15 cellular contexts compared by ENCODE assay signal in genomic region chr7:51236470-51237127, GRCh38.
DNase-seq lines count a peak whose midpoint lies in the region; ATAC-seq and TF ChIP-seq lines count a peak whose summit lies in the region.
"Had no signal": no experiment of that assay in that cellular context is flagged by ENCODE, and none has a peak within 500 bp of the region (broad histone marks: within the 10 kb centered on the region; RNA-seq: fewer than 3 reads in every experiment).

No MANE protein-coding gene starts in this region.

- no peak overlapping the region for H2AFZ ChIP-seq in parathyroid adenoma
- H2AFZ ChIP-seq: GM23248 had no signal

- peaks cover 45% of the 10 kb centered on the region for H3K79me2 ChIP-seq in parathyroid adenoma

- peaks cover 54% of the 10 kb centered on the region for H3K4me1 ChIP-seq in parathyroid adenoma
- H3K4me1 ChIP-seq in upper lobe of right lung = no peaks in the 10 kb centered on the region
- H3K4me1 ChIP-seq: BLaER1 treated with 17β-estradiol and CSF1 and Interleukin-3, amounts not matched to agents 10 nM and 100 nM; HAP-1 had no signal

- no peak overlapping the region for H3K9ac ChIP-seq in parathyroid adenoma
- H3K9ac ChIP-seq: BLaER1 treated with 17β-estradiol and CSF1 and Interleukin-3, amounts not matched to agents 10 nM and 100 nM; GM23248 had no signal

- no peak for ATAC-seq in activated CD8-positive, alpha-beta memory T cell treated with anti-CD3 and anti-CD28 coated beads, Interleukin-2, amount 10 ng/mL, durations not matched to agents 7 days and 5 days
- peak; percentile 51 for ATAC-seq in upper lobe of right lung
- ATAC-seq: HepG2 had no signal

- H3K27ac Mint-ChIP-seq in activated CD8-positive, alpha-beta memory T cell treated with anti-CD3 and anti-CD28 coated beads, Interleukin-2, amount 10 ng/mL, durations not matched to agents 7 days and 5 days = no peak overlapping the region
- H3K27ac Mint-ChIP-seq: CD4-positive, CD25-positive, alpha-beta regulatory T cell had no signal

- H3K4me3 ChIP-seq in parathyroid adenoma (ENCODE audit: low read depth, low read length) (no peak overlapping the region), upper lobe of right lung (no peak overlapping the region)
- H3K4me3 ChIP-seq: BLaER1 treated with 17β-estradiol and CSF1 and Interleukin-3, amounts not matched to agents 10 nM and 100 nM; GM23248; HAP-1 had no signal

- DNase-seq in activated CD8-positive, alpha-beta memory T cell treated with anti-CD3 and anti-CD28 coated beads, Interleukin-2, amount 10 ng/mL, durations not matched to agents 7 days and 5 days = peak; percentile 36
- no peak for DNase-seq in activated CD8-positive, alpha-beta memory T cell treated with anti-CD3 and anti-CD28 coated beads, Interleukin-2, amount 50 U/mL, for 4 hours
- DNase-seq in islet precursor cell = peak; percentile 35
- DNase-seq in upper lobe of right lung = no peak
- DNase-seq in HuH-7.5 (ENCODE audit: low spot score) = no peak
- no peak for DNase-seq in SK-N-DZ (ENCODE audit: low spot score)
- no peak for DNase-seq in T-helper 9 cell
- DNase-seq: 8988T; CD4-positive, CD25-positive, alpha-beta regulatory T cell; DMS53; GM23248 had no signal

- CTCF ChIA-PET in activated CD8-positive, alpha-beta memory T cell treated with anti-CD3 and anti-CD28 coated beads, Interleukin-2, amount 10 ng/mL, durations not matched to agents 7 days and 5 days (lab: Charles Lee) = no interaction called here

- H3K4me3 Mint-ChIP-seq in activated CD8-positive, alpha-beta memory T cell treated with anti-CD3 and anti-CD28 coated beads, Interleukin-2, amount 10 ng/mL, durations not matched to agents 7 days and 5 days = no peak overlapping the region
- H3K4me3 Mint-ChIP-seq: CD4-positive, CD25-positive, alpha-beta regulatory T cell had no signal

- H3K36me3 ChIP-seq in parathyroid adenoma (ENCODE audit: control insufficient read depth, insufficient read depth, low read length) (no peaks in the 10 kb centered on the region), upper lobe of right lung (no peaks in the 10 kb centered on the region)
- H3K36me3 ChIP-seq: BLaER1 treated with 17β-estradiol and CSF1 and Interleukin-3, amounts not matched to agents 10 nM and 100 nM; HAP-1 had no signal

- H3K4me2 ChIP-seq in parathyroid adenoma (ENCODE audit: low read length) = no peak overlapping the region
- H3K4me2 ChIP-seq: BLaER1 treated with 17β-estradiol and CSF1 and Interleukin-3, amounts not matched to agents 10 nM and 100 nM had no signal

- H3K36me3 Mint-ChIP-seq in activated CD8-positive, alpha-beta memory T cell treated with anti-CD3 and anti-CD28 coated beads, Interleukin-2, amount 10 ng/mL, durations not matched to agents 7 days and 5 days = no peaks in the 10 kb centered on the region
- H3K36me3 Mint-ChIP-seq: CD4-positive, CD25-positive, alpha-beta regulatory T cell had no signal

- no peaks in the 10 kb centered on the region for H3K27me3 Mint-ChIP-seq in activated CD8-positive, alpha-beta memory T cell treated with anti-CD3 and anti-CD28 coated beads, Interleukin-2, amount 10 ng/mL, durations not matched to agents 7 days and 5 days
- H3K27me3 Mint-ChIP-seq: CD4-positive, CD25-positive, alpha-beta regulatory T cell had no signal

- H3K27ac ChIP-seq in parathyroid adenoma = peak overlapping the region; percentile 93
- H3K27ac ChIP-seq in upper lobe of right lung = no peak overlapping the region
- H3K27ac ChIP-seq: BLaER1 treated with 17β-estradiol and CSF1 and Interleukin-3, amounts not matched to agents 10 nM and 100 nM; GM23248 had no signal

- no peaks in the 10 kb centered on the region for H3K9me3 Mint-ChIP-seq in activated CD8-positive, alpha-beta memory T cell treated with anti-CD3 and anti-CD28 coated beads, Interleukin-2, amount 10 ng/mL, durations not matched to agents 7 days and 5 days (ENCODE audit: low read depth)
- H3K9me3 Mint-ChIP-seq: CD4-positive, CD25-positive, alpha-beta regulatory T cell had no signal

- TF ChIP-seq CTCF in parathyroid adenoma (IDR thresholded peaks at IDR 0.05) (no peak), upper lobe of right lung (IDR thresholded peaks at IDR 0.05) (no peak)

- H3K27me3 ChIP-seq in parathyroid adenoma (ENCODE audit: control insufficient read depth, insufficient read depth, low read length) (no peaks in the 10 kb centered on the region), upper lobe of right lung (no peaks in the 10 kb centered on the region)
- H3K27me3 ChIP-seq: BLaER1 treated with 17β-estradiol and CSF1 and Interleukin-3, amounts not matched to agents 10 nM and 100 nM had no signal

- H3K9me3 ChIP-seq in parathyroid adenoma (ENCODE audit: control insufficient read depth, low read length) = no peaks in the 10 kb centered on the region
- no peaks in the 10 kb centered on the region for H3K9me3 ChIP-seq in upper lobe of right lung
- H3K9me3 ChIP-seq: BLaER1 treated with 17β-estradiol and CSF1 and Interleukin-3, amounts not matched to agents 10 nM and 100 nM; HAP-1 had no signal

- intact Hi-C loops in upper lobe of right lung (cut with DNase I) = no loop called here

- H3K4me1 Mint-ChIP-seq in activated CD8-positive, alpha-beta memory T cell treated with anti-CD3 and anti-CD28 coated beads, Interleukin-2, amount 10 ng/mL, durations not matched to agents 7 days and 5 days = no peaks in the 10 kb centered on the region
- H3K4me1 Mint-ChIP-seq: CD4-positive, CD25-positive, alpha-beta regulatory T cell had no signal

Comparison
In these comparisons a context has a peak if more than half of its experiments do, and no peak if none do; other contexts are left out.
1. DNase-seq: peak in activated CD8-positive, alpha-beta memory T cell treated with anti-CD3 and anti-CD28 coated beads, Interleukin-2, amount 10 ng/mL, durations not matched to agents 7 days and 5 days (single experiment) and islet precursor cell (single experiment); none in activated CD8-positive, alpha-beta memory T cell treated with anti-CD3 and anti-CD28 coated beads, Interleukin-2, amount 50 U/mL, for 4 hours (single experiment), upper lobe of right lung (single experiment), HuH-7.5 (single experiment), SK-N-DZ (single experiment) and T-helper 9 cell (single experiment).